ENCODE assay signal across 15 cellular contexts in genomic region chr14:22370084-22370847, GRCh38.
DNase-seq lines count a peak whose midpoint lies in the region; TF ChIP-seq lines count a peak whose summit lies in the region.
"Had no signal": no experiment of that assay in that cellular context is flagged by ENCODE, and none has a peak within 500 bp of the region (broad histone marks: within the 10 kb centered on the region; RNA-seq: fewer than 3 reads in every experiment).

No MANE protein-coding gene starts in this region.

- no peaks in the 10 kb centered on the region for H3K27me3 Mint-ChIP-seq in activated CD4-positive, alpha-beta memory T cell treated with anti-CD3 and anti-CD28 coated beads for 36 hours
- H3K27me3 Mint-ChIP-seq in neural progenitor cell (ENCODE audit: insufficient read depth, low read depth), result peaks cover 3% of the 10 kb centered on the region
- no peaks in the 10 kb centered on the region for H3K27me3 Mint-ChIP-seq in activated T-helper 1 cell treated with anti-CD3 and anti-CD28 coated beads, Interleukin-12 subunit alpha, Interleukin-12 subunit beta, Interleukin-2, Interleukin-4 antibody, amounts not matched to agents 30 ng/mL and 10 ng/mL and 1 ng/mL, durations not matched to agents 14 hours and 24 hours and 36 hours (ENCODE audit: insufficient read depth)

- TF ChIP-seq CTCF in LNCaP clone FGC (IDR thresholded peaks at IDR 0.05; ENCODE audit: control insufficient read depth, extremely low read depth, insufficient read depth), result no peak
- TF ChIP-seq CTCF in coronary artery (IDR thresholded peaks at IDR 0.05), result no peak
- TF ChIP-seq CTCF in neural progenitor cell (IDR thresholded peaks at IDR 0.05), result no peak

- intact Hi-C loops in activated CD4-positive, alpha-beta memory T cell treated with anti-CD3 and anti-CD28 coated beads for 36 hours (cut with micrococcal nuclease), result no loop called here
- intact Hi-C loops in activated T-helper 1 cell treated with anti-CD3 and anti-CD28 coated beads, Interleukin-12 subunit alpha, Interleukin-12 subunit beta, Interleukin-2, Interleukin-4 antibody, amounts not matched to agents 30 ng/mL and 10 ng/mL and 1 ng/mL, durations not matched to agents 14 hours and 24 hours and 36 hours (cut with micrococcal nuclease), result no loop called here

- H3K36me3 ChIP-seq in subcutaneous abdominal adipose tissue (ENCODE audit: control insufficient read depth in 5 of 5, insufficient read depth in 5 of 5, low read length in 5 of 5) (no peaks in the 10 kb centered on the region), neural progenitor cell (no peaks in the 10 kb centered on the region)

- POLR2A ChIA-PET in activated CD4-positive, alpha-beta memory T cell treated with anti-CD3 and anti-CD28 coated beads for 36 hours (lab: Charles Lee), result no interaction called here

- no peaks in the 10 kb centered on the region for H4K20me1 ChIP-seq in neural progenitor cell (ENCODE audit: low read depth)

- H3K36me3 Mint-ChIP-seq in activated CD4-positive, alpha-beta memory T cell treated with anti-CD3 and anti-CD28 coated beads for 36 hours, result no peaks in the 10 kb centered on the region
- no peaks in the 10 kb centered on the region for H3K36me3 Mint-ChIP-seq in neural progenitor cell
- H3K36me3 Mint-ChIP-seq in activated T-helper 1 cell treated with anti-CD3 and anti-CD28 coated beads, Interleukin-12 subunit alpha, Interleukin-12 subunit beta, Interleukin-2, Interleukin-4 antibody, amounts not matched to agents 30 ng/mL and 10 ng/mL and 1 ng/mL, durations not matched to agents 14 hours and 24 hours and 36 hours (ENCODE audit: low read depth), result no peaks in the 10 kb centered on the region
- H3K36me3 Mint-ChIP-seq: immature natural killer cell had no signal

- H3K4me3 Mint-ChIP-seq in activated CD4-positive, alpha-beta memory T cell treated with anti-CD3 and anti-CD28 coated beads for 36 hours, result no peak overlapping the region
- no peak overlapping the region for H3K4me3 Mint-ChIP-seq in neural progenitor cell
- H3K4me3 Mint-ChIP-seq in activated T-helper 1 cell treated with anti-CD3 and anti-CD28 coated beads, Interleukin-12 subunit alpha, Interleukin-12 subunit beta, Interleukin-2, Interleukin-4 antibody, amounts not matched to agents 30 ng/mL and 10 ng/mL and 1 ng/mL, durations not matched to agents 14 hours and 24 hours and 36 hours, result no peak overlapping the region
- H3K4me3 Mint-ChIP-seq: immature natural killer cell had no signal

- H3K27me3 ChIP-seq in subcutaneous abdominal adipose tissue (ENCODE audit: control insufficient read depth in 5 of 5, insufficient read depth in 4 of 5, low read length in 5 of 5), result no peaks in the 10 kb centered on the region
- no peaks in the 10 kb centered on the region for H3K27me3 ChIP-seq in neural progenitor cell

- H2AFZ ChIP-seq in neural progenitor cell (replicated peaks), result no peak overlapping the region

- H3K27ac Mint-ChIP-seq in activated CD4-positive, alpha-beta memory T cell treated with anti-CD3 and anti-CD28 coated beads for 36 hours, result no peak overlapping the region
- no peak overlapping the region for H3K27ac Mint-ChIP-seq in neural progenitor cell
- no peak overlapping the region for H3K27ac Mint-ChIP-seq in activated T-helper 1 cell treated with anti-CD3 and anti-CD28 coated beads, Interleukin-12 subunit alpha, Interleukin-12 subunit beta, Interleukin-2, Interleukin-4 antibody, amounts not matched to agents 30 ng/mL and 10 ng/mL and 1 ng/mL, durations not matched to agents 14 hours and 24 hours and 36 hours
- H3K27ac Mint-ChIP-seq: immature natural killer cell had no signal

- H3K4me3 ChIP-seq in LNCaP clone FGC (ENCODE audit: low read depth, low read length) (no peak overlapping the region), coronary artery (no peak overlapping the region), subcutaneous abdominal adipose tissue (ENCODE audit: low read depth in 1 of 5, low read length in 5 of 5) (no peak overlapping the region), neural progenitor cell (no peak overlapping the region)

- no peaks in the 10 kb centered on the region for H3K79me2 ChIP-seq in neural progenitor cell (ENCODE audit: low read depth)

- CTCF ChIA-PET in activated CD4-positive, alpha-beta memory T cell treated with anti-CD3 and anti-CD28 coated beads for 36 hours (lab: Charles Lee), result no interaction called here

- H3K9ac ChIP-seq in subcutaneous abdominal adipose tissue (ENCODE audit: low read length in 5 of 5) (no peak overlapping the region), neural progenitor cell (no peak overlapping the region)

- DNase-seq in LNCaP clone FGC (ENCODE audit: low read depth), result peak; percentile 33
- DNase-seq in coronary artery (ENCODE audit: low spot score), result no peak
- peak; percentile 18 for DNase-seq in iris pigment epithelial cell (ENCODE audit: low read depth)
- no peak for DNase-seq in activated CD4-positive, alpha-beta memory T cell treated with anti-CD3 and anti-CD28 coated beads for 36 hours
- no peak for DNase-seq in neural progenitor cell (ENCODE audit: low spot score)
- no peak for DNase-seq in activated T-helper 1 cell treated with anti-CD3 and anti-CD28 coated beads, Interleukin-12 subunit alpha, Interleukin-12 subunit beta, Interleukin-2, Interleukin-4 antibody, amounts not matched to agents 30 ng/mL and 10 ng/mL and 1 ng/mL, durations not matched to agents 14 hours and 24 hours and 36 hours (ENCODE audit: low spot score)
- DNase-seq in mucosa of gallbladder (ENCODE audit: low spot score), result no peak
- DNase-seq: activated gamma-delta T cell; immature natural killer cell; NCI-H1048; retina; stimulated activated naive CD8-positive, alpha-beta T cell treated with anti-CD3 and anti-CD28 coated beads, Interleukin-15, Interleukin-2, amounts not matched to agents 100 U/mL and 50 U/mL, for 24 hours; T-helper 2 cell had no signal

- H3K27ac ChIP-seq in coronary artery, result peak overlapping the region; percentile 36 to 71
- H3K27ac ChIP-seq in subcutaneous abdominal adipose tissue (ENCODE audit: low read depth, low read length), result peak overlapping the region; percentile 51
- H3K27ac ChIP-seq in neural progenitor cell, result no peak overlapping the region
- H3K27ac ChIP-seq: C4-2B had no signal

- H3K9me3 Mint-ChIP-seq in activated CD4-positive, alpha-beta memory T cell treated with anti-CD3 and anti-CD28 coated beads for 36 hours, result no peaks in the 10 kb centered on the region
- H3K9me3 Mint-ChIP-seq in neural progenitor cell, result peaks cover 2% of the 10 kb centered on the region
- no peaks in the 10 kb centered on the region for H3K9me3 Mint-ChIP-seq in activated T-helper 1 cell treated with anti-CD3 and anti-CD28 coated beads, Interleukin-12 subunit alpha, Interleukin-12 subunit beta, Interleukin-2, Interleukin-4 antibody, amounts not matched to agents 30 ng/mL and 10 ng/mL and 1 ng/mL, durations not matched to agents 14 hours and 24 hours and 36 hours
- H3K9me3 Mint-ChIP-seq: immature natural killer cell had no signal

- H3K4me1 ChIP-seq in subcutaneous abdominal adipose tissue (ENCODE audit: control insufficient read depth in 5 of 5, insufficient read depth in 5 of 5, low read length in 5 of 5), result peaks cover 0 to 17% (median 0%) of the 10 kb centered on the region in 5 donors
- no peaks in the 10 kb centered on the region for H3K4me1 ChIP-seq in neural progenitor cell

- H3K4me1 Mint-ChIP-seq in activated CD4-positive, alpha-beta memory T cell treated with anti-CD3 and anti-CD28 coated beads for 36 hours (ENCODE audit: low read depth), result no peaks in the 10 kb centered on the region
- H3K4me1 Mint-ChIP-seq in neural progenitor cell, result no peaks in the 10 kb centered on the region
- no peaks in the 10 kb centered on the region for H3K4me1 Mint-ChIP-seq in activated T-helper 1 cell treated with anti-CD3 and anti-CD28 coated beads, Interleukin-12 subunit alpha, Interleukin-12 subunit beta, Interleukin-2, Interleukin-4 antibody, amounts not matched to agents 30 ng/mL and 10 ng/mL and 1 ng/mL, durations not matched to agents 14 hours and 24 hours and 36 hours (ENCODE audit: low read depth)
- H3K4me1 Mint-ChIP-seq: immature natural killer cell had no signal

- H3K9me3 ChIP-seq in subcutaneous abdominal adipose tissue (ENCODE audit: control insufficient read depth in 5 of 5, low read length in 5 of 5), result no peaks in the 10 kb centered on the region
- H3K9me3 ChIP-seq in neural progenitor cell (ENCODE audit: low read depth), result no peaks in the 10 kb centered on the region

- H3K4me2 ChIP-seq in neural progenitor cell, result no peak overlapping the region

- no peaks in the 10 kb centered on the region for H3F3A ChIP-seq in neural progenitor cell (ENCODE audit: low read depth)

Comparison
In these comparisons a context has a peak if more than half of its experiments do, and no peak if none do; other contexts are left out.
1. DNase-seq: peak in LNCaP clone FGC (single experiment) and iris pigment epithelial cell (single experiment); none in coronary artery (single experiment), activated CD4-positive, alpha-beta memory T cell treated with anti-CD3 and anti-CD28 coated beads for 36 hours (single experiment), neural progenitor cell (single experiment), activated T-helper 1 cell treated with anti-CD3 and anti-CD28 coated beads, Interleukin-12 subunit alpha, Interleukin-12 subunit beta, Interleukin-2, Interleukin-4 antibody, amounts not matched to agents 30 ng/mL and 10 ng/mL and 1 ng/mL, durations not matched to agents 14 hours and 24 hours and 36 hours (single experiment) and mucosa of gallbladder (single experiment).